In the genomic region with DNA sequence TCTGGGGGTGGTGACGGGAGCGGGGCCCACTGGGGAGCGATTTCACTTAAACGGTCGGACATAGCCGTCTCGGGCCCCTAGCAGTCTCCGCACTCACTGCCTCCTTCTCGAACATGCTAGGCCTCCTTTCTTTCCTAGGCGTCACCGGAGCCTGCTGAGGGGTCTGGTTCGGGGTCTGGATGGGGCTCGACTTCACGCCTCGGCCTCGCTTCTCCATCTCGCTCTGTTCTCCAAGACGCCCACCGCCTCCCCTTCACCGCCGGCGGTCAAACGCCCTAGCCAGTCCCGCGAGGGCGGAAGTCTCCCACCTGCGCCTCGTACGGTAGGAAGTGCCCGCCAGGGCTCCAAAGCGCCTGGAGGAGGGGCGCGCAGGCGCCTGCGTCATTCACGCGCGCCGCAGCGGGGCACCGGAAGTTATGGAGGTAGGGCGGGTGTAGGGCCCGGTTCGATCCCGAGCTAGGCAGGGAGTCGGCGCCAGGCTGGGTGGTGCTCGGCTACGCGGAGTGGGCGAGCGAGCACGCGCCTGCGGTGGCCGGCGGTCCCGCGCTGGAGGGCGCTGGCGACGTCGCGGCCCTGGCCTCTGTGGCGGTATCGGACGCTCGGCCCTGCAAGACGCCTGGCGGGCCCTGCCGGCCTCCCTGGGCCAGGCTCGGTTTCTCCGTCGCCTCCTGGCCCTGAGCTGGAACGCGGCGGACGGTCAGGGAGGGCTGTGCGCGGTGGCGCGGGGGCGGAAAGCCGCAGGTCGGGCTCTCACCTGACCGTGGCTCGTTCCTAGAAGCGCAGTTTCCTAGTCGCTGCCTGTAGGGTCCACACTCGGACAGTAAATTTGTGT, we compare ENCODE assay signal across 1 cellular context.
TF ChIP-seq lines count a peak whose summit lies in the region.

A gene with protein sequence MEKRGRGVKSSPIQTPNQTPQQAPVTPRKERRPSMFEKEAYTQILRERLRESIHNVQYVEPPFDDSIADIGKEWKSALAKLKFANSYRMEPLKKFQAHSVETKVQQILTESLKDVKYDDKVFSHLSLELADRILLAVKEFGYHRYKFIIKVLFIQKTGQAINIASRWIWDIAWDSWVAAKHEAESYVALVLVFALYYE (minus strand): TSS at position 331 of the 832 bp plus-strand sequence. CDS start 114 bp downstream, at position 217.
A gene (plus strand): TSS at position 381 of the 832 bp plus-strand sequence. CDS start 36 bp downstream, at position 417.

TF ChIP-seq in WTC11, 78 proteins besides CTCF, POLR2A, EP300 and RAD21 (continued from another document):
- TF ChIP-seq, protein P1, sequence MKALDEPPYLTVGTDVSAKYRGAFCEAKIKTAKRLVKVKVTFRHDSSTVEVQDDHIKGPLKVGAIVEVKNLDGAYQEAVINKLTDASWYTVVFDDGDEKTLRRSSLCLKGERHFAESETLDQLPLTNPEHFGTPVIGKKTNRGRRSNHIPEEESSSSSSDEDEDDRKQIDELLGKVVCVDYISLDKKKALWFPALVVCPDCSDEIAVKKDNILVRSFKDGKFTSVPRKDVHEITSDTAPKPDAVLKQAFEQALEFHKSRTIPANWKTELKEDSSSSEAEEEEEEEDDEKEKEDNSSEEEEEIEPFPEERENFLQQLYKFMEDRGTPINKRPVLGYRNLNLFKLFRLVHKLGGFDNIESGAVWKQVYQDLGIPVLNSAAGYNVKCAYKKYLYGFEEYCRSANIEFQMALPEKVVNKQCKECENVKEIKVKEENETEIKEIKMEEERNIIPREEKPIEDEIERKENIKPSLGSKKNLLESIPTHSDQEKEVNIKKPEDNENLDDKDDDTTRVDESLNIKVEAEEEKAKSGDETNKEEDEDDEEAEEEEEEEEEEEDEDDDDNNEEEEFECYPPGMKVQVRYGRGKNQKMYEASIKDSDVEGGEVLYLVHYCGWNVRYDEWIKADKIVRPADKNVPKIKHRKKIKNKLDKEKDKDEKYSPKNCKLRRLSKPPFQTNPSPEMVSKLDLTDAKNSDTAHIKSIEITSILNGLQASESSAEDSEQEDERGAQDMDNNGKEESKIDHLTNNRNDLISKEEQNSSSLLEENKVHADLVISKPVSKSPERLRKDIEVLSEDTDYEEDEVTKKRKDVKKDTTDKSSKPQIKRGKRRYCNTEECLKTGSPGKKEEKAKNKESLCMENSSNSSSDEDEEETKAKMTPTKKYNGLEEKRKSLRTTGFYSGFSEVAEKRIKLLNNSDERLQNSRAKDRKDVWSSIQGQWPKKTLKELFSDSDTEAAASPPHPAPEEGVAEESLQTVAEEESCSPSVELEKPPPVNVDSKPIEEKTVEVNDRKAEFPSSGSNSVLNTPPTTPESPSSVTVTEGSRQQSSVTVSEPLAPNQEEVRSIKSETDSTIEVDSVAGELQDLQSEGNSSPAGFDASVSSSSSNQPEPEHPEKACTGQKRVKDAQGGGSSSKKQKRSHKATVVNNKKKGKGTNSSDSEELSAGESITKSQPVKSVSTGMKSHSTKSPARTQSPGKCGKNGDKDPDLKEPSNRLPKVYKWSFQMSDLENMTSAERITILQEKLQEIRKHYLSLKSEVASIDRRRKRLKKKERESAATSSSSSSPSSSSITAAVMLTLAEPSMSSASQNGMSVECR (CRISPR knock-in tag; IDR thresholded peaks at IDR 0.05; ENCODE audit: borderline replicate concordance), result peak; percentile 22
- TF ChIP-seq OVOL2 (CRISPR knock-in tag; IDR thresholded peaks at IDR 0.05; ENCODE audit: borderline replicate concordance) (no peak), NFATC4 (CRISPR knock-in tag; IDR thresholded peaks at IDR 0.05) (no peak), ZNF121 (CRISPR knock-in tag; IDR thresholded peaks at IDR 0.05) (no peak), CBFB (CRISPR knock-in tag; IDR thresholded peaks at IDR 0.05; ENCODE audit: low read depth) (peak; percentile 76; the same call in 1 of the 2 replicates), PRRX2 (CRISPR knock-in tag; IDR thresholded peaks at IDR 0.05) (0 out of 2 replicates have a peak, but pooled peaks have one; percentile 26), ZNF219 (CRISPR knock-in tag; IDR thresholded peaks at IDR 0.05; ENCODE audit: borderline replicate concordance) (no peak)
- TF ChIP-seq, protein P2, sequence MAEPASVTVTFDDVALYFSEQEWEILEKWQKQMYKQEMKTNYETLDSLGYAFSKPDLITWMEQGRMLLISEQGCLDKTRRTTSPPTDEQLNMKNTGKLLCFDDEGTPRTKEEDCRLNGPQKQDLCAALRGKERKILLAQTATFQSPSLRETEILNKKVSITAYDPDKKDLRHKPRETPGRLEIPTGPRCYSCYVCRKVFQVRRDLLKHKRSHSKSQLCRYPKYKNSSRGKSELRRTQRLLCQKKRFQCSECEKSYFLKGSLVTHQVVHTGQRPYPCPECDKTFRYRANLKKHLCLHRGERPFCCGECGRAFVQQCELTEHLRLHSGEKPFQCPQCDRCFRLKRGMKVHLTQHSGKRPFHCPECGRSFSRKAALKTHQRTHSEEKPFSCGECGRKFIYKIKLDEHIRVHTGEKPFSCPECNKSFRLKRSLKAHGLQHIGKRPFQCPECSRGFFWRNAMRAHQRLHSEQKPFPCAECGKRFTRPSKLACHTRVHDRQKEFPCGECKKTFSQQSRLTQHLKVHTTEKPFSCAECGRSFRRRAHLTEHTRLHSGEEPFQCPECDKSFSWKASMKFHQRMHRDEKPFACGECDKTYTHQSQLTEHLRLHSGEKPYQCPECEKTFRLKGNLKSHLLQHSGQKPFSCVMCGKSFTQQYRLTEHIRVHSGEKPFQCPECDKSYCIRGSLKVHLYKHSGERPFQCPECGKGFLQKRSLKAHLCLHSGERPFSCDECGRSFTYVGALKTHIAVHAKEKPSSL (CRISPR knock-in tag; conservative IDR thresholded peaks at IDR 0.05), result no peak
